8 cellular contexts compared by ENCODE assay signal in genomic region chr4:139651282-139652194, GRCh38. TPM values are rescaled to one million over a fixed set of nuclear protein-coding genes. Genes with fewer than 3 reads are reported as not detected.
DNase-seq lines count a peak whose midpoint lies in the region; ATAC-seq and TF ChIP-seq lines count a peak whose summit lies in the region.

No MANE protein-coding gene starts in this region.

- peak; percentile 84 for DNase-seq in GM03348 (ENCODE audit: low spot score)
- peak; percentile 55 for DNase-seq in H7
- DNase-seq in NCI-H1048 (lab: John Stamatoyannopoulos, UW), result peak; percentile 17
- DNase-seq in SKM-1 (lab: John Stamatoyannopoulos, UW; ENCODE audit: unreplicated experiment), result peak; percentile 70
- peak in 1 of 2 donors; percentile 67 for DNase-seq in activated naive CD4-positive, alpha-beta T cell treated with anti-CD3 and anti-CD28 coated beads, Interleukin-2, amount 50 U/mL, for 72 hours (ENCODE audit: low spot score in 2 of 2)
- peak; percentile 85 for DNase-seq in Right ventricle myocardium superior
- DNase-seq in psoas muscle, result peak; percentile 83 to 88
- DNase-seq in HuH-7.5 (ENCODE audit: low spot score), result no peak

- ATAC-seq in activated naive CD4-positive, alpha-beta T cell treated with anti-CD3 and anti-CD28 coated beads, Interleukin-2, amount 50 U/mL, for 72 hours, result peak; percentile 75 to 78
- ATAC-seq in Right ventricle myocardium superior (ENCODE audit: poor library complexity), result peak; percentile 94
- peak; percentile 70 to 93 (median 82) for ATAC-seq in psoas muscle

- H3K4me1 ChIP-seq in psoas muscle, result peaks cover 8% of the 10 kb centered on the region

- H3K27ac Mint-ChIP-seq in activated naive CD4-positive, alpha-beta T cell treated with anti-CD3 and anti-CD28 coated beads, Interleukin-2, amount 50 U/mL, for 72 hours, result no peak overlapping the region

- H3K4me3 ChIP-seq in H7 (ENCODE audit: insufficient read depth, low read depth, low read length), result no peak overlapping the region
- no peak overlapping the region for H3K4me3 ChIP-seq in psoas muscle

- WGBS in psoas muscle, 3 donors, result 13 to 23% (median 17%) methylated on average over 13 of the region's 13 CpGs

- no peak overlapping the region for H3K27ac ChIP-seq in psoas muscle

- H3K36me3 ChIP-seq in H7 (replicated peaks; ENCODE audit: control insufficient read depth, insufficient read depth, low read length) (no peaks in the 10 kb centered on the region), psoas muscle (ENCODE audit: insufficient read depth in 1 of 2, low read depth in 1 of 2) (no peaks in the 10 kb centered on the region)

- no peaks in the 10 kb centered on the region for H3K9me3 Mint-ChIP-seq in activated naive CD4-positive, alpha-beta T cell treated with anti-CD3 and anti-CD28 coated beads, Interleukin-2, amount 50 U/mL, for 72 hours

- no peaks in the 10 kb centered on the region for H3K36me3 Mint-ChIP-seq in activated naive CD4-positive, alpha-beta T cell treated with anti-CD3 and anti-CD28 coated beads, Interleukin-2, amount 50 U/mL, for 72 hours

- TF ChIP-seq CTCF in psoas muscle (IDR thresholded peaks at IDR 0.05), result peak; percentile 94

- intact Hi-C loops in Right ventricle myocardium superior (cut with DNase I), result loop anchor here (5.0 kb wide), 1 partner anchor 49 kb away; no protein-coding TSS in a partner anchor
- intact Hi-C loops in psoas muscle (cut with DNase I), result loop anchor here (1.0 to 5.0 kb wide), 3 partner anchors 48 to 154 kb away; no protein-coding TSS in a partner anchor

- H3K9me3 ChIP-seq in psoas muscle, result no peaks in the 10 kb centered on the region

- H3K27me3 ChIP-seq in H7 (ENCODE audit: control insufficient read depth, insufficient read depth, low read length) (no peaks in the 10 kb centered on the region), psoas muscle (ENCODE audit: insufficient read depth in 3 of 3, low read length in 2 of 3) (no peaks in the 10 kb centered on the region)

RNA-seq across cellular contexts. Expression of gene MGST2, which starts 14.1 kb away (rescaled TPM):
- total RNA-seq in H7 (2014; rRNA removed; shearing (Covaris generic)), result 17.0 and 31.8 TPM in 2 replicates
- total RNA-seq in activated naive CD4-positive, alpha-beta T cell treated with anti-CD3 and anti-CD28 coated beads, Interleukin-2, amount 50 U/mL, for 72 hours, result 10 to 100 TPM; 18.0 to 40.4 TPM
- total RNA-seq in Right ventricle myocardium superior, result 106 TPM
- total RNA-seq in psoas muscle, result 10 to 100 TPM; 18.2 to 56.2 (median 50.4) TPM
- polyA plus RNA-seq in psoas muscle, result 10 to 100 TPM; 25.6 to 47.0 (median 32.7) TPM
